16 cellular contexts compared by ENCODE assay signal in genomic region chr21:32367158-32367557, GRCh38.
"Had no signal": no experiment of that assay in that cellular context is flagged by ENCODE, and none has a peak within 500 bp of the region (broad histone marks: within the 10 kb centered on the region; RNA-seq: fewer than 3 reads in every experiment).

No MANE protein-coding gene starts in this region.

- ATAC-seq: activated T-helper 17 cell treated with anti-CD3 and anti-CD28 coated beads, Interleukin-2, amount 50 U/mL, for 72 hours; left colon; mucosa of descending colon; natural killer cell; stimulated activated naive CD8-positive, alpha-beta T cell treated with anti-CD3 and anti-CD28 coated beads, Interleukin-15, Interleukin-2, amounts not matched to agents 100 U/mL and 50 U/mL, for 24 hours; upper lobe of right lung; WTC11 had no signal

- DNase-seq: activated CD4-positive, alpha-beta T cell treated with anti-CD3 and anti-CD28 coated beads for 48 hours; activated CD8-positive, alpha-beta memory T cell treated with anti-CD3 and anti-CD28 coated beads for 24 hours; activated naive CD4-positive, alpha-beta T cell treated with anti-CD3 and anti-CD28 coated beads for 36 hours; glutamatergic neuron; immature natural killer cell; left colon; mucosa of descending colon; natural killer cell; occipital lobe; sigmoid colon; SK-N-SH; stimulated activated CD4-positive, alpha-beta T cell treated with anti-CD3 and anti-CD28 coated beads, Interleukin-2, amount 100 ng/mL, for 48 hours; stimulated activated naive CD8-positive, alpha-beta T cell treated with anti-CD3 and anti-CD28 coated beads, Interleukin-15, Interleukin-2, amounts not matched to agents 100 U/mL and 50 U/mL, for 24 hours; upper lobe of right lung had no signal

- H3K4me3 ChIP-seq: mucosa of descending colon, sigmoid colon, upper lobe of right lung had no signal
